In genomic region chr10:31299119-31299518, GRCh38 we compare ENCODE assay signal across 16 cellular contexts. TPM values are rescaled to one million over a fixed set of nuclear protein-coding genes. Genes with fewer than 3 reads are reported as not detected.
A peak's percentile ranks its signal among the peaks of the same experiment; 100 is the strongest.
DNase-seq lines count a peak whose midpoint lies in the region; ATAC-seq, FAIRE-seq and TF ChIP-seq lines count a peak whose summit lies in the region.
"Had no signal": no experiment of that assay in that cellular context is flagged by ENCODE, and none has a peak within 500 bp of the region (broad histone marks: within the 10 kb centered on the region; RNA-seq: fewer than 3 reads in every experiment).

No MANE protein-coding gene starts in this region.

- no peak overlapping the region for H3K9ac ChIP-seq in K562 (ENCODE audit: insufficient read depth in 1 of 2, low read depth in 2 of 2, low read length in 2 of 2)

- H3K9me3 ChIP-seq in K562 (replicated peaks; ENCODE audit: control insufficient read depth, insufficient read depth, low read depth, low read length): no peaks in the 10 kb centered on the region
- H3K9me3 ChIP-seq in naive thymus-derived CD4-positive, alpha-beta T cell (ENCODE audit: control insufficient read depth in 2 of 3, low read length in 3 of 3): no peaks in the 10 kb centered on the region
- H3K9me3 ChIP-seq: heart right ventricle, left ventricle myocardium inferior, upper lobe of right lung had no signal

- H3K9me3 Mint-ChIP-seq in activated CD4-positive, alpha-beta memory T cell treated with anti-CD3 and anti-CD28 coated beads for 36 hours: no peaks in the 10 kb centered on the region
- no peaks in the 10 kb centered on the region for H3K9me3 Mint-ChIP-seq in activated CD4-positive, alpha-beta memory T cell treated with anti-CD3 and anti-CD28 coated beads, Interleukin-2, amount 10 ng/mL, durations not matched to agents 7 days and 5 days
- H3K9me3 Mint-ChIP-seq in naive thymus-derived CD4-positive, alpha-beta T cell: peaks cover 0 to 5% (median 0%) of the 10 kb centered on the region in 11 donors
- H3K9me3 Mint-ChIP-seq: natural killer cell had no signal

- H3K4me3 Mint-ChIP-seq in activated CD4-positive, alpha-beta memory T cell treated with anti-CD3 and anti-CD28 coated beads for 36 hours: no peak overlapping the region
- no peak overlapping the region for H3K4me3 Mint-ChIP-seq in activated CD4-positive, alpha-beta memory T cell treated with anti-CD3 and anti-CD28 coated beads, Interleukin-2, amount 10 ng/mL, durations not matched to agents 7 days and 5 days
- H3K4me3 Mint-ChIP-seq in naive thymus-derived CD4-positive, alpha-beta T cell: no peak overlapping the region
- H3K4me3 Mint-ChIP-seq: activated CD4-positive, alpha-beta T cell treated with anti-CD3 and anti-CD28 coated beads, Interleukin-2, amount 10 ng/mL, durations not matched to agents 24 days and 14 days; natural killer cell; T-helper 17 cell had no signal

- peak; percentile 20 for DNase-seq in activated CD4-positive, alpha-beta memory T cell treated with anti-CD3 and anti-CD28 coated beads for 36 hours
- DNase-seq in activated CD4-positive, alpha-beta memory T cell treated with anti-CD3 and anti-CD28 coated beads, Interleukin-2, amount 10 ng/mL, durations not matched to agents 7 days and 5 days: no peak
- peak; percentile 54 for DNase-seq in Jurkat, Clone E6-1 (ENCODE audit: low read depth, low spot score)
- DNase-seq in K562 (ENCODE audit: extremely low read depth in 1 of 4, low spot score in 3 of 4): no peak
- peak in 5 of 9 donors; percentile 22 to 44 (median 31) for DNase-seq in naive thymus-derived CD4-positive, alpha-beta T cell
- no peak for DNase-seq in NCI-H446 treated with DMSO at 0.1 percent for 48 hours (lab: John Stamatoyannopoulos, UW)
- no peak for DNase-seq in AG08395 (ENCODE audit: low spot score)
- no peak for DNase-seq in HEK293T (ENCODE audit: extremely low spot score)
- DNase-seq: activated CD4-positive, alpha-beta T cell treated with anti-CD3 and anti-CD28 coated beads, Interleukin-2, amount 10 ng/mL, durations not matched to agents 24 days and 14 days; activated gamma-delta T cell; heart right ventricle; left ventricle myocardium inferior; natural killer cell; T-helper 17 cell; upper lobe of right lung had no signal

- no peak for ATAC-seq in K562
- peak; percentile 34 for ATAC-seq in naive thymus-derived CD4-positive, alpha-beta T cell
- ATAC-seq: heart right ventricle, natural killer cell, Panc1, T-helper 17 cell, upper lobe of right lung had no signal

- no peaks in the 10 kb centered on the region for H4K20me1 ChIP-seq in K562 (replicated peaks; ENCODE audit: control insufficient read depth, insufficient read depth, low read length)

- TF ChIP-seq RAD21 in K562 (CRISPR knock-in tag; conservative IDR thresholded peaks at IDR 0.05 in 1 of 2, IDR thresholded peaks at IDR 0.05 in 1 of 2): no peak

- no peak for TF ChIP-seq EP300 in K562 (IDR thresholded peaks at IDR 0.05; ENCODE audit: low read length)

- H3K79me2 ChIP-seq in K562 (ENCODE audit: control insufficient read depth, insufficient read depth, low read length): no peaks in the 10 kb centered on the region

- no peak for FAIRE-seq in K562 (lab: Jason Lieb, UNC)

- H3K36me3 Mint-ChIP-seq in activated CD4-positive, alpha-beta memory T cell treated with anti-CD3 and anti-CD28 coated beads for 36 hours: no peaks in the 10 kb centered on the region
- H3K36me3 Mint-ChIP-seq in activated CD4-positive, alpha-beta memory T cell treated with anti-CD3 and anti-CD28 coated beads, Interleukin-2, amount 10 ng/mL, durations not matched to agents 7 days and 5 days (ENCODE audit: low read depth): no peaks in the 10 kb centered on the region
- H3K36me3 Mint-ChIP-seq in naive thymus-derived CD4-positive, alpha-beta T cell: peaks cover 0 to 4% (median 0%) of the 10 kb centered on the region in 5 donors
- H3K36me3 Mint-ChIP-seq: natural killer cell had no signal

- H3K27me3 Mint-ChIP-seq in activated CD4-positive, alpha-beta memory T cell treated with anti-CD3 and anti-CD28 coated beads for 36 hours: no peaks in the 10 kb centered on the region
- H3K27me3 Mint-ChIP-seq in activated CD4-positive, alpha-beta memory T cell treated with anti-CD3 and anti-CD28 coated beads, Interleukin-2, amount 10 ng/mL, durations not matched to agents 7 days and 5 days: no peaks in the 10 kb centered on the region
- peaks cover 0 to 8% (median 2%) of the 10 kb centered on the region in 5 donors for H3K27me3 Mint-ChIP-seq in naive thymus-derived CD4-positive, alpha-beta T cell

- no peak for TF ChIP-seq POLR2A in K562 (conservative IDR thresholded peaks at IDR 0.05)

- H3K27me3 ChIP-seq in K562 (ENCODE audit: control insufficient read depth in 2 of 2, insufficient read depth in 2 of 2, low read length in 2 of 2): no peaks in the 10 kb centered on the region
- no peaks in the 10 kb centered on the region for H3K27me3 ChIP-seq in naive thymus-derived CD4-positive, alpha-beta T cell (ENCODE audit: control insufficient read depth in 2 of 2, insufficient read depth in 2 of 2, low read length in 2 of 2)
- H3K27me3 ChIP-seq: heart right ventricle, upper lobe of right lung had no signal

- CTCF ChIA-PET in activated CD4-positive, alpha-beta memory T cell treated with anti-CD3 and anti-CD28 coated beads for 36 hours (lab: Charles Lee): interaction anchor here (0.5 to 1.0 kb wide), 2 partner anchors 215 to 336 kb away, joined by 3 read pairs; no protein-coding TSS in a partner anchor
- CTCF ChIA-PET in activated CD4-positive, alpha-beta memory T cell treated with anti-CD3 and anti-CD28 coated beads, Interleukin-2, amount 10 ng/mL, durations not matched to agents 7 days and 5 days (lab: Charles Lee): interaction anchor here (0.7 kb wide), 1 partner anchor 43 kb away, joined by 3 read pairs; no protein-coding TSS in a partner anchor
- CTCF ChIA-PET in K562 (lab: Yijun Ruan, JAX; ENCODE audit: low intra/inter-chr PET ratio) (no interaction called here), HEK293T (lab: Yijun Ruan, JAX) (no interaction called here)
- CTCF ChIA-PET in naive thymus-derived CD4-positive, alpha-beta T cell (lab: Charles Lee): no interaction called here

- no peak overlapping the region for H2AFZ ChIP-seq in K562 (ENCODE audit: low read depth, low read length)

- BruUV-seq in K562 (replicated peaks; lab: Mats Ljungman, UMichigan): no TSS peak

- no peak overlapping the region for H3K27ac Mint-ChIP-seq in activated CD4-positive, alpha-beta memory T cell treated with anti-CD3 and anti-CD28 coated beads for 36 hours
- no peak overlapping the region for H3K27ac Mint-ChIP-seq in activated CD4-positive, alpha-beta memory T cell treated with anti-CD3 and anti-CD28 coated beads, Interleukin-2, amount 10 ng/mL, durations not matched to agents 7 days and 5 days
- peak overlapping the region in 1 of 9 donors; percentile 12 for H3K27ac Mint-ChIP-seq in naive thymus-derived CD4-positive, alpha-beta T cell
- H3K27ac Mint-ChIP-seq: activated CD4-positive, alpha-beta T cell treated with anti-CD3 and anti-CD28 coated beads, Interleukin-2, amount 10 ng/mL, durations not matched to agents 24 days and 14 days; natural killer cell; T-helper 17 cell had no signal

- in situ Hi-C loops in K562 (cut with MboI): no loop called here

- H3K4me2 ChIP-seq in K562 (ENCODE audit: insufficient read depth, low read length): no peak overlapping the region

- no peaks in the 10 kb centered on the region for H3K36me3 ChIP-seq in K562 (ENCODE audit: control insufficient read depth, insufficient read depth, low read length)
- H3K36me3 ChIP-seq in naive thymus-derived CD4-positive, alpha-beta T cell (ENCODE audit: control insufficient read depth in 2 of 3, insufficient read depth in 3 of 3, low read length in 3 of 3): no peaks in the 10 kb centered on the region
- H3K36me3 ChIP-seq: heart right ventricle, left ventricle myocardium inferior, upper lobe of right lung had no signal

- no peak for TF ChIP-seq CTCF in K562 (IDR thresholded peaks at IDR 0.05 in 2 of 3, conservative IDR thresholded peaks at IDR 0.05 in 1 of 3; ENCODE audit: insufficient read depth in 2 of 3, low read depth in 1 of 3, low read length in 3 of 3)

- H3K27ac ChIP-seq in K562 (ENCODE audit: extremely low read depth, low read depth, low read length): no peak overlapping the region
- H3K27ac ChIP-seq in naive thymus-derived CD4-positive, alpha-beta T cell (ENCODE audit: low read depth, low read length): no peak overlapping the region
- H3K27ac ChIP-seq: heart right ventricle, left ventricle myocardium inferior, upper lobe of right lung had no signal

- POLR2A ChIA-PET in activated CD4-positive, alpha-beta memory T cell treated with anti-CD3 and anti-CD28 coated beads for 36 hours (lab: Charles Lee): no interaction called here
- POLR2A ChIA-PET in activated CD4-positive, alpha-beta memory T cell treated with anti-CD3 and anti-CD28 coated beads, Interleukin-2, amount 10 ng/mL, durations not matched to agents 7 days and 5 days (lab: Charles Lee): interaction anchor here (1.7 kb wide), 1 partner anchor 19 kb away, joined by 5 read pairs; the partner anchor contains the start of gene ZEB1
- POLR2A ChIA-PET in K562 (lab: Yijun Ruan, JAX) (interaction anchor here (0.6 kb wide), 1 partner anchor 505 kb away, joined by 3 read pairs; no protein-coding TSS in a partner anchor), HEK293T (lab: Yijun Ruan, JAX) (interaction anchor here (1.2 kb wide), 1 partner anchor 19 kb away, joined by 3 read pairs; no protein-coding TSS in a partner anchor)
- POLR2A ChIA-PET in naive thymus-derived CD4-positive, alpha-beta T cell (lab: Charles Lee): no interaction called here

- intact Hi-C loops in activated CD4-positive, alpha-beta memory T cell treated with anti-CD3 and anti-CD28 coated beads for 36 hours (cut with micrococcal nuclease): no loop called here
- intact Hi-C loops in K562 (cut with micrococcal nuclease): no loop called here
- intact Hi-C loops in naive thymus-derived CD4-positive, alpha-beta T cell (cut with micrococcal nuclease): no loop called here

- H3K9me1 ChIP-seq in K562 (ENCODE audit: control insufficient read depth, insufficient read depth, low read length): no peaks in the 10 kb centered on the region

- H3K4me3 ChIP-seq in Jurkat, Clone E6-1 (ENCODE audit: low read length): no peak overlapping the region
- H3K4me3 ChIP-seq in K562: no peak overlapping the region
- H3K4me3 ChIP-seq in naive thymus-derived CD4-positive, alpha-beta T cell (ENCODE audit: low read length): no peak overlapping the region
- H3K4me3 ChIP-seq: heart right ventricle, left ventricle myocardium inferior, upper lobe of right lung had no signal

- peaks cover 5% of the 10 kb centered on the region for H3K4me1 Mint-ChIP-seq in activated CD4-positive, alpha-beta memory T cell treated with anti-CD3 and anti-CD28 coated beads for 36 hours (ENCODE audit: low read depth)
- peaks cover 5% of the 10 kb centered on the region for H3K4me1 Mint-ChIP-seq in activated CD4-positive, alpha-beta memory T cell treated with anti-CD3 and anti-CD28 coated beads, Interleukin-2, amount 10 ng/mL, durations not matched to agents 7 days and 5 days
- H3K4me1 Mint-ChIP-seq in naive thymus-derived CD4-positive, alpha-beta T cell: peaks cover 0 to 8% (median 4%) of the 10 kb centered on the region in 7 donors
- H3K4me1 Mint-ChIP-seq: natural killer cell had no signal

- H3K4me1 ChIP-seq in K562 (replicated peaks in 1 of 2; ENCODE audit: control insufficient read depth in 2 of 2, insufficient read depth in 2 of 2, low read length in 2 of 2): no peaks in the 10 kb centered on the region
- H3K4me1 ChIP-seq in naive thymus-derived CD4-positive, alpha-beta T cell (ENCODE audit: control insufficient read depth in 2 of 2, insufficient read depth in 2 of 2, low read length in 2 of 2): no peaks in the 10 kb centered on the region
- H3K4me1 ChIP-seq: upper lobe of right lung had no signal

- WGBS in K562 (ENCODE audit: insufficient coverage, low coverage, missing lambda C conversion rate): 0% methylated on average over 1 of the region's 1 CpG

RNA-seq across cellular contexts. Expression of gene ZEB1, which starts 19.9 kb away (rescaled TPM):
- total RNA-seq in activated CD4-positive, alpha-beta memory T cell treated with anti-CD3 and anti-CD28 coated beads for 36 hours: 10 to 100 TPM; 33.9 to 37.8 TPM
- 10 to 100 TPM; 50.4 to 51.6 TPM for total RNA-seq in activated CD4-positive, alpha-beta memory T cell treated with anti-CD3 and anti-CD28 coated beads, Interleukin-2, amount 10 ng/mL, durations not matched to agents 7 days and 5 days
- polyA plus RNA-seq in Jurkat, Clone E6-1 (2012; ENCODE audit: insufficient read depth, insufficient read length): 31.7 TPM
- 5.3 and 22.2 TPM in 2 replicates for total RNA-seq in K562 (2011; cell fraction: chromatin; rRNA removed; ENCODE audit: low replicate concordance)
- total RNA-seq in K562 (2011; cell fraction: nucleolus; rRNA removed): 2.7 and 6.1 TPM in 2 replicates
- total RNA-seq in K562 (2011; cell fraction: nucleoplasm; rRNA removed): 10.0 and 20.7 TPM in 2 replicates
- total RNA-seq in K562 (2014; rRNA removed): 3.3 and 3.8 TPM in 2 replicates
- 8.4 and 10.3 TPM in 2 replicates for total RNA-seq in K562 (2014; rRNA removed; fragmentation: Illumina TruSeq; extraction: Trizol)
- 6.6 and 7.8 TPM in 2 replicates for total RNA-seq in K562 (2015; rRNA removed; fragmentation: Illumina TruSeq; extraction: Trizol)
- 6.6 and 7.0 TPM in 2 replicates for total RNA-seq in K562 (2021)
- polyA plus RNA-seq in K562 (2011; rRNA removed): 4.3 and 4.9 TPM in 2 replicates
- polyA plus RNA-seq in K562 (2011; cell fraction: cytosol; rRNA removed): 0.69 and 1.5 TPM in 2 replicates
- polyA plus RNA-seq in K562 (2011; cell fraction: nucleus; rRNA removed): 4.0 and 4.4 TPM in 2 replicates
- polyA plus RNA-seq in K562 (2012): 3.2 and 4.1 TPM in 2 replicates
- polyA plus RNA-seq in K562 (2014; fragmentation: Illumina TruSeq; extraction: Trizol): 4.9 and 5.7 TPM in 2 replicates
- polyA plus RNA-seq in K562 (2014; fragmentation: Nextera tagmentation; extraction: Ambion mirVana): 1 to 10 TPM; 3.4 to 4.6 TPM
- polyA plus RNA-seq in K562 (2014; rRNA removed): 2.1 and 2.9 TPM in 2 replicates
- polyA minus RNA-seq in K562 (2011; rRNA and poly(A)+ RNA removed): 24.4 and 33.0 TPM in 2 replicates
- 3.7 and 8.3 TPM in 2 replicates for polyA minus RNA-seq in K562 (2011; cell fraction: cytosol; rRNA and poly(A)+ RNA removed)
- polyA minus RNA-seq in K562 (2011; cell fraction: nucleus; rRNA and poly(A)+ RNA removed): 8.9 and 24.9 TPM in 2 replicates
- total RNA-seq in naive thymus-derived CD4-positive, alpha-beta T cell: 100 to 1,000 TPM in 1 of 5 experiments, 10 to 100 TPM in 4; 65.5 to 126 (median 80.9) TPM
- 10 to 100 TPM; 37.4 to 47.9 TPM for polyA plus RNA-seq in naive thymus-derived CD4-positive, alpha-beta T cell

Comparison
In these comparisons a context has a peak if more than half of its experiments do, and no peak if none do; other contexts are left out.
1. DNase-seq: peak in activated CD4-positive, alpha-beta memory T cell treated with anti-CD3 and anti-CD28 coated beads for 36 hours (single experiment), Jurkat, Clone E6-1 (single experiment) and naive thymus-derived CD4-positive, alpha-beta T cell (5 of 9); none in activated CD4-positive, alpha-beta memory T cell treated with anti-CD3 and anti-CD28 coated beads, Interleukin-2, amount 10 ng/mL, durations not matched to agents 7 days and 5 days (single experiment), K562 (0 of 4), NCI-H446 treated with DMSO at 0.1 percent for 48 hours (single experiment), AG08395 (single experiment) and HEK293T (single experiment).
2. POLR2A ChIA-PET loops: an anchor here in activated CD4-positive, alpha-beta memory T cell treated with anti-CD3 and anti-CD28 coated beads, Interleukin-2, amount 10 ng/mL, durations not matched to agents 7 days and 5 days (1.7 kb wide), K562 (0.6 kb wide) and HEK293T (1.2 kb wide); none called in activated CD4-positive, alpha-beta memory T cell treated with anti-CD3 and anti-CD28 coated beads for 36 hours and naive thymus-derived CD4-positive, alpha-beta T cell.
3. CTCF ChIA-PET loops: an anchor here in activated CD4-positive, alpha-beta memory T cell treated with anti-CD3 and anti-CD28 coated beads for 36 hours (0.5 to 1.0 kb wide) and activated CD4-positive, alpha-beta memory T cell treated with anti-CD3 and anti-CD28 coated beads, Interleukin-2, amount 10 ng/mL, durations not matched to agents 7 days and 5 days (0.7 kb wide); none called in K562, naive thymus-derived CD4-positive, alpha-beta T cell and HEK293T.